1 cellular context compared by ENCODE assay signal in genomic region chr1:100352267-100353072, GRCh38.
TF ChIP-seq lines count a peak whose summit lies in the region.

TSS of gene CDC14A (plus strand) at chr1:100352506. CDS start at chr1:100352955, 449 bp downstream.

TF ChIP-seq in K562, 482 proteins besides CTCF, POLR2A, EP300 and RAD21 (continued from another document and continues in another):
- TF ChIP-seq SPI1 (IDR thresholded peaks at IDR 0.05; ENCODE audit: borderline replicate concordance, low read depth, low read length) (no peak), ZBTB33 (CRISPR knock-in tag; IDR thresholded peaks at IDR 0.05) (no peak), SMAD4 (CRISPR knock-in tag; conservative IDR thresholded peaks at IDR 0.05) (peak; percentile 33), ZC3H4 (CRISPR knock-in tag; IDR thresholded peaks at IDR 0.05; ENCODE audit: borderline replicate concordance) (no peak), ZFP1 (CRISPR knock-in tag; IDR thresholded peaks at IDR 0.05) (no peak), SNRNP70 (optimal IDR thresholded peaks at IDR 0.05; ENCODE audit: low read depth, low read length) (no peak), BRD9 (IDR thresholded peaks at IDR 0.05; ENCODE audit: low read depth, partially characterized antibody) (no peak), CHD7 (IDR thresholded peaks at IDR 0.05; ENCODE audit: low read depth, low read length) (no peak), PHF8 (IDR thresholded peaks at IDR 0.05; ENCODE audit: borderline replicate concordance, low read length) (peak; percentile 62; the same call in 1 of the 2 replicates), NELFE (IDR thresholded peaks at IDR 0.05; ENCODE audit: insufficient read depth, insufficient read length) (no peak), TFAM (CRISPR knock-in tag; conservative IDR thresholded peaks at IDR 0.05) (no peak), RFX1 (IDR thresholded peaks at IDR 0.05) (peak; percentile 99), MTA2 (IDR thresholded peaks at IDR 0.05; ENCODE audit: low read depth) (no peak), SP1 (CRISPR knock-in tag; IDR thresholded peaks at IDR 0.05) (no peak), GTF2E2 (tag; IDR thresholded peaks at IDR 0.05) (no peak), ZNF780A (CRISPR knock-in tag; IDR thresholded peaks at IDR 0.05) (no peak), ETS2 (tag; IDR thresholded peaks at IDR 0.05; ENCODE audit: borderline replicate concordance, poor library complexity, severe bottlenecking) (no peak), STAT6 (CRISPR knock-in tag; IDR thresholded peaks at IDR 0.05) (no peak), POLR2B (IDR thresholded peaks at IDR 0.05; ENCODE audit: low read depth, partially characterized antibody) (peak; percentile 48), GATA2 (CRISPR knock-in tag; IDR thresholded peaks at IDR 0.05) (no peak), L3MBTL2 (IDR thresholded peaks at IDR 0.05) (no peak), ESRRA (IDR thresholded peaks at IDR 0.05; ENCODE audit: borderline replicate concordance, low read depth) (no peak; the same call in 1 of the 2 replicates), ZNF232 (CRISPR knock-in tag; IDR thresholded peaks at IDR 0.05) (no peak), ZNF280B (CRISPR knock-in tag; IDR thresholded peaks at IDR 0.05) (no peak), GABPB2 (CRISPR knock-in tag; conservative IDR thresholded peaks at IDR 0.05) (no peak), CBX5 (IDR thresholded peaks at IDR 0.05; ENCODE audit: borderline replicate concordance, low read depth) (no peak), PRMT5 (CRISPR knock-in tag; IDR thresholded peaks at IDR 0.05) (no peak), ZNF785 (CRISPR knock-in tag; IDR thresholded peaks at IDR 0.05) (no peak), HOXB6 (CRISPR knock-in tag; IDR thresholded peaks at IDR 0.05; ENCODE audit: borderline replicate concordance) (no peak), ILF3 (IDR thresholded peaks at IDR 0.05; ENCODE audit: borderline replicate concordance) (no peak), NFATC3 (IDR thresholded peaks at IDR 0.05) (no peak), MED1 (CRISPR knock-in tag; IDR thresholded peaks at IDR 0.05; ENCODE audit: borderline replicate concordance) (no peak), E4F1 (CRISPR knock-in tag; IDR thresholded peaks at IDR 0.05; ENCODE audit: borderline replicate concordance) (no peak), AFF1 (IDR thresholded peaks at IDR 0.05; ENCODE audit: low read depth in 1 of 2, partially characterized antibody in 2 of 2) (no peak), RBM22 (IDR thresholded peaks at IDR 0.05; ENCODE audit: low read depth, low read length, poor library complexity, severe bottlenecking) (peak; percentile 99), HDAC8 (tag; IDR thresholded peaks at IDR 0.05) (no peak)
